In the genomic region with DNA sequence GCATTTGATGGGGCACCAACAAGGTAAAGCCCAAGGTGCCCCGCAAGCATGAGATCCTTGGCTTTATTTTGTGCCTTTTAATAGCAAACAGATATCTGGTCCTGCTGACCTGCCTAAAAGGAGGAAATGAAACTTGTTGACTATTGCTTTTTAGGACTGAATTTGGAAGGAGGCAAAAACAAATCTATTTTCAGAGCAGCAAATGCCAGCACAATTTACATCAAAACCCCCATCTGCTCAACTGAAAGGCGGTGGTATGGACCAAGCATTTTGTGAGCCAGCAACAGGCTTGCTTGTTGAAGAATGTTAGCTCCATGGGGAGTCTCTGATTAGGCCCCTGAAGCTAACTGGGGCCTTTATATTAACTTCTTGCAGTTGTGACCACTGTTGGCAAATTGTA, we compare ENCODE assay signal across 12 cellular contexts.
DNase-seq lines count a peak whose midpoint lies in the region; ATAC-seq and TF ChIP-seq lines count a peak whose summit lies in the region.
"Had no signal": no experiment of that assay in that cellular context is flagged by ENCODE, and none has a peak within 500 bp of the region (broad histone marks: within the 10 kb centered on the region; RNA-seq: fewer than 3 reads in every experiment).

No MANE protein-coding gene starts in this region.

- no peak overlapping the region for H3K4me3 ChIP-seq in transverse colon
- H3K4me3 ChIP-seq: A549, MG63, SJSA1 had no signal

- peak; percentile 27 for ATAC-seq in Right ventricle myocardium inferior
- no peak for ATAC-seq in left cardiac atrium
- ATAC-seq in HG02623 (IDR thresholded peaks at IDR 0.05; ENCODE audit: unreplicated experiment) = peak; percentile 50
- ATAC-seq in HG03565 (IDR thresholded peaks at IDR 0.05; ENCODE audit: unreplicated experiment) = peak; percentile 47
- no peak for ATAC-seq in activated CD8-positive, alpha-beta T cell treated with anti-CD3 and anti-CD28 coated beads for 36 hours
- ATAC-seq: A549; naive thymus-derived CD4-positive, alpha-beta T cell had no signal

- no peak overlapping the region for H3K4me3 Mint-ChIP-seq in activated CD8-positive, alpha-beta T cell treated with anti-CD3 and anti-CD28 coated beads for 36 hours
- H3K4me3 Mint-ChIP-seq: naive thymus-derived CD4-positive, alpha-beta T cell had no signal

- TF ChIP-seq POLR2A in transverse colon (IDR thresholded peaks at IDR 0.05) = no peak

- WGBS in transverse colon (ENCODE audit: low coverage in 1 of 2), 2 donors = 54 to 85% methylated on average over 2 of the region's 2 CpGs

- in situ Hi-C loops in transverse colon (cut with MboI; ENCODE audit: low pct_ligation_motif_present in 1 of 4, low pct_unique_long_range_greater_than_20kb in 1 of 4, low sequenced_read_pairs in 3 of 4) = no loop called here

- H3K27ac Mint-ChIP-seq in activated CD8-positive, alpha-beta T cell treated with anti-CD3 and anti-CD28 coated beads for 36 hours = no peak overlapping the region

- DNase-seq in Right ventricle myocardium inferior (ENCODE audit: missing footprints) (no peak), left cardiac atrium (no peak), transverse colon (no peak), cortex of kidney (lab: John Stamatoyannopoulos, UW) (no peak), hypothalamus (lab: John Stamatoyannopoulos, UW) (no peak)
- no peak for DNase-seq in activated CD8-positive, alpha-beta T cell treated with anti-CD3 and anti-CD28 coated beads for 36 hours
- DNase-seq: MG63; naive thymus-derived CD4-positive, alpha-beta T cell had no signal

- H3K27me3 Mint-ChIP-seq in activated CD8-positive, alpha-beta T cell treated with anti-CD3 and anti-CD28 coated beads for 36 hours = peaks cover 19% of the 10 kb centered on the region

- H3K36me3 ChIP-seq in transverse colon = no peaks in the 10 kb centered on the region
- H3K36me3 ChIP-seq: MG63, SJSA1 had no signal

- no peaks in the 10 kb centered on the region for H3K9me3 Mint-ChIP-seq in activated CD8-positive, alpha-beta T cell treated with anti-CD3 and anti-CD28 coated beads for 36 hours

- peak overlapping the region; percentile 10 to 64 (median 46) for H3K27ac ChIP-seq in transverse colon
- H3K27ac ChIP-seq: A549, SJSA1 had no signal

- POLR2A ChIA-PET in activated CD8-positive, alpha-beta T cell treated with anti-CD3 and anti-CD28 coated beads for 36 hours (lab: Charles Lee) = no interaction called here

- TF ChIP-seq EP300 in transverse colon (IDR thresholded peaks at IDR 0.05; ENCODE audit: low read depth) = no peak

- intact Hi-C loops in Right ventricle myocardium inferior (cut with DNase I) = no loop called here
- intact Hi-C loops in left cardiac atrium (cut with DNase I) = no loop called here
- intact Hi-C loops in transverse colon (cut with DNase I; ENCODE audit: low total_unique reads) = no loop called here
- intact Hi-C loops in activated CD8-positive, alpha-beta T cell treated with anti-CD3 and anti-CD28 coated beads for 36 hours (cut with micrococcal nuclease) = no loop called here

- TF ChIP-seq CTCF in transverse colon (IDR thresholded peaks at IDR 0.05) = no peak
- no peak for TF ChIP-seq CTCF in activated CD8-positive, alpha-beta T cell treated with anti-CD3 and anti-CD28 coated beads for 36 hours (IDR thresholded peaks at IDR 0.05)

- H3K27me3 ChIP-seq in transverse colon = peaks cover 15% of the 10 kb centered on the region
- H3K27me3 ChIP-seq: MG63, SJSA1 had no signal

- H3K4me1 ChIP-seq in transverse colon = no peaks in the 10 kb centered on the region
- H3K4me1 ChIP-seq: SJSA1 had no signal

- H3K36me3 Mint-ChIP-seq in activated CD8-positive, alpha-beta T cell treated with anti-CD3 and anti-CD28 coated beads for 36 hours (ENCODE audit: low read depth) = no peaks in the 10 kb centered on the region
- H3K36me3 Mint-ChIP-seq: naive thymus-derived CD4-positive, alpha-beta T cell had no signal

- CTCF ChIA-PET in activated CD8-positive, alpha-beta T cell treated with anti-CD3 and anti-CD28 coated beads for 36 hours (lab: Charles Lee) = no interaction called here

- no peaks in the 10 kb centered on the region for H3K4me1 Mint-ChIP-seq in activated CD8-positive, alpha-beta T cell treated with anti-CD3 and anti-CD28 coated beads for 36 hours (ENCODE audit: low read depth)
- H3K4me1 Mint-ChIP-seq: naive thymus-derived CD4-positive, alpha-beta T cell had no signal

- no peaks in the 10 kb centered on the region for H3K9me3 ChIP-seq in transverse colon
- H3K9me3 ChIP-seq: MG63, SJSA1 had no signal

Comparison
In these comparisons a context has a peak if more than half of its experiments do, and no peak if none do; other contexts are left out.
1. ATAC-seq: peak in Right ventricle myocardium inferior (single experiment), HG02623 (single experiment) and HG03565 (single experiment); none in left cardiac atrium (0 of 2) and activated CD8-positive, alpha-beta T cell treated with anti-CD3 and anti-CD28 coated beads for 36 hours (single experiment).